Comparison of ENCODE assay signal across 8 cellular contexts in genomic region chrX:124217289-124218251, GRCh38.
DNase-seq lines count a peak whose midpoint lies in the region; ATAC-seq, FAIRE-seq and TF ChIP-seq lines count a peak whose summit lies in the region.

No MANE protein-coding gene starts in this region.

- POLR2A ChIA-PET in A673 (lab: Charles Lee; ENCODE audit: low non-redundant PET), result interaction anchor here (0.5 to 0.7 kb wide), 3 partner anchors 13 to 427 kb away, joined by 3 to 7 read pairs (median 4); no protein-coding TSS in a partner anchor

- CTCF ChIA-PET in A673 (lab: Charles Lee), result interaction anchor here (0.6 to 0.9 kb wide), 2 partner anchors 8 to 120 kb away, joined by 5 to 6 read pairs; no protein-coding TSS in a partner anchor

- peaks cover 41% of the 10 kb centered on the region for H3K4me1 ChIP-seq in A673 (ENCODE audit: insufficient read depth, low read length, poor library complexity, severe bottlenecking)

- H3K36me3 ChIP-seq in A673 (ENCODE audit: insufficient read depth, low read length, poor library complexity, severe bottlenecking), result no peaks in the 10 kb centered on the region

- ATAC-seq in GM18909 (IDR thresholded peaks at IDR 0.05; ENCODE audit: poor library complexity, unreplicated experiment), result peak; percentile 80
- peak; percentile 45 for ATAC-seq in HG03060 (IDR thresholded peaks at IDR 0.05; ENCODE audit: low read depth, unreplicated experiment)
- ATAC-seq in stimulated activated naive CD8-positive, alpha-beta T cell treated with anti-CD3 and anti-CD28 coated beads, Interleukin-15, Interleukin-2, amounts not matched to agents 100 U/mL and 50 U/mL, for 24 hours, result peak; percentile 85

- DNase-seq in A673 (ENCODE audit: low spot score) (peak; percentile 88), RCC 7860 (ENCODE audit: low spot score) (peak; percentile 21), iris pigment epithelial cell (ENCODE audit: low read depth) (peak; percentile 22), kidney glomerular epithelial cell (lab: John Stamatoyannopoulos, UW) (no peak)
- DNase-seq in activated T-helper 9 cell treated with anti-CD3 and anti-CD28 coated beads, Interleukin-2, amount 50 U/mL, for 16 hours (ENCODE audit: low read depth), result peak; percentile 34
- DNase-seq in stimulated activated naive CD8-positive, alpha-beta T cell treated with anti-CD3 and anti-CD28 coated beads, Interleukin-15, Interleukin-2, amounts not matched to agents 100 U/mL and 50 U/mL, for 24 hours, result peak; percentile 61

- intact Hi-C loops in A673 (cut with micrococcal nuclease; ENCODE audit: unreplicated experiment), result loop anchor here (5.0 to 10.0 kb wide), 2 partner anchors 255 to 977 kb away; partner anchors contain the start of gene STAG2

- no peak for TF ChIP-seq CTCF in A673 (conservative IDR thresholded peaks at IDR 0.05; ENCODE audit: low read depth, low read length)

- no peak overlapping the region for H3K4me3 ChIP-seq in A673 (ENCODE audit: low read depth, low read length, poor library complexity, severe bottlenecking)

- BruUV-seq in A673 (replicated peaks; lab: Mats Ljungman, UMichigan), result TSS peak; percentile 66

- no peaks in the 10 kb centered on the region for H3K9me3 ChIP-seq in A673 (ENCODE audit: low read depth, low read length, poor library complexity, severe bottlenecking)

- no peak for FAIRE-seq in RCC 7860 (lab: Jason Lieb, UNC)

- no peaks in the 10 kb centered on the region for H3K27me3 ChIP-seq in A673 (replicated peaks; ENCODE audit: insufficient read depth, low read depth, low read length, poor library complexity)

- peak overlapping the region; percentile 73 for H3K27ac ChIP-seq in A673 (ENCODE audit: low read depth, low read length, poor library complexity, severe bottlenecking)
